In genomic region chr7:23012186-23012585, GRCh38 we compare ENCODE assay signal across 8 cellular contexts. TPM values are rescaled to one million over a fixed set of nuclear protein-coding genes. Genes with fewer than 3 reads are reported as not detected.
DNase-seq lines count a peak whose midpoint lies in the region; ATAC-seq and TF ChIP-seq lines count a peak whose summit lies in the region.
"Had no signal": no experiment of that assay in that cellular context is flagged by ENCODE, and none has a peak within 500 bp of the region (broad histone marks: within the 10 kb centered on the region; RNA-seq: fewer than 3 reads in every experiment).

No MANE protein-coding gene starts in this region.

- no peak for TF ChIP-seq POLR2A in esophagus muscularis mucosa (IDR thresholded peaks at IDR 0.05; ENCODE audit: low read depth)

- 44% methylated on average over 6 of the region's 6 CpGs for WGBS in esophagus muscularis mucosa

- H3K36me3 ChIP-seq in OCI-LY1 (ENCODE audit: insufficient read depth, low read length) (no peaks in the 10 kb centered on the region), esophagus muscularis mucosa (no peaks in the 10 kb centered on the region)

- no peak for TF ChIP-seq EP300 in esophagus muscularis mucosa (IDR thresholded peaks at IDR 0.05)

- peak overlapping the region; percentile 97 for H3K4me2 ChIP-seq in OCI-LY1 (ENCODE audit: low read length)

- peaks cover 4% of the 10 kb centered on the region; the same call in 1 of the 2 replicates for H4K20me1 ChIP-seq in OCI-LY1 (ENCODE audit: insufficient read depth, low read length)

- H3K4me3 ChIP-seq in GM08714 (ENCODE audit: low read length) (peak overlapping the region; percentile 94), OCI-LY1 (ENCODE audit: low read depth, low read length, poor library complexity, severe bottlenecking) (peak overlapping the region; percentile 83), esophagus muscularis mucosa (peak overlapping the region; percentile 80 to 98 (median 94)), skeletal muscle cell (ENCODE audit: low read depth, low read length) (peak overlapping the region; percentile 77)

- H3K9me2 ChIP-seq in OCI-LY1 (ENCODE audit: low read depth, low read length), result no peaks in the 10 kb centered on the region

- intact Hi-C loops in esophagus muscularis mucosa (cut with DNase I), result loop anchor here (5.0 to 10.0 kb wide), 2 partner anchors 160 to 187 kb away; partner anchors contain the start of gene TOMM7

- H3K9me3 ChIP-seq in OCI-LY1 (ENCODE audit: low read length) (no peaks in the 10 kb centered on the region), esophagus muscularis mucosa (no peaks in the 10 kb centered on the region)

- no peak for DNase-seq in esophagus muscularis mucosa (ENCODE audit: extremely low spot score)
- no peak for DNase-seq in skeletal muscle cell (ENCODE audit: low read depth)
- DNase-seq: kidney had no signal

- H3K9ac ChIP-seq in OCI-LY1 (ENCODE audit: low read length), result no peak overlapping the region; the same call in 1 of the 2 replicates

- no peaks in the 10 kb centered on the region for H3K27me3 ChIP-seq in OCI-LY1 (ENCODE audit: insufficient read depth, low read length)
- H3K27me3 ChIP-seq in esophagus muscularis mucosa, result no peaks in the 10 kb centered on the region

- TF ChIP-seq CTCF in OCI-LY1 (IDR thresholded peaks at IDR 0.05; ENCODE audit: low read length) (no peak), esophagus muscularis mucosa (IDR thresholded peaks at IDR 0.05) (no peak)

- H3K4me1 ChIP-seq in OCI-LY1 (ENCODE audit: insufficient read depth, low read length, severe bottlenecking), result peaks cover 32% of the 10 kb centered on the region
- peaks cover 37 to 66% (median 43%) of the 10 kb centered on the region in 4 donors for H3K4me1 ChIP-seq in esophagus muscularis mucosa

- ATAC-seq in GM18873 (IDR thresholded peaks at IDR 0.05; ENCODE audit: low FRiP score, unreplicated experiment) (no peak), GM21529 (IDR thresholded peaks at IDR 0.05; ENCODE audit: unreplicated experiment) (no peak), GM19035 (IDR thresholded peaks at IDR 0.05; ENCODE audit: unreplicated experiment) (no peak)

- no peak overlapping the region for H2AFZ ChIP-seq in OCI-LY1 (ENCODE audit: low read length)

- no peaks in the 10 kb centered on the region; the same call in 1 of the 2 replicates for H3F3A ChIP-seq in OCI-LY1 (ENCODE audit: insufficient read depth, low read length)

- H3K79me2 ChIP-seq in OCI-LY1 (ENCODE audit: insufficient read depth, low read length), result no peaks in the 10 kb centered on the region

- H3K27ac ChIP-seq in OCI-LY1 (ENCODE audit: low read depth, low read length, poor library complexity, severe bottlenecking) (no peak overlapping the region), esophagus muscularis mucosa (replicated peaks in 1 of 4) (peak overlapping the region; percentile 85 to 93 (median 88))

RNA-seq across cellular contexts. Expression of gene HYCC1, which starts 1.7 kb away (rescaled TPM):
- total RNA-seq in esophagus muscularis mucosa, result 10 to 100 TPM; 39.2 to 62.6 (median 47.2) TPM
